Comparison of ENCODE assay signal across 10 cellular contexts in the genomic region with DNA sequence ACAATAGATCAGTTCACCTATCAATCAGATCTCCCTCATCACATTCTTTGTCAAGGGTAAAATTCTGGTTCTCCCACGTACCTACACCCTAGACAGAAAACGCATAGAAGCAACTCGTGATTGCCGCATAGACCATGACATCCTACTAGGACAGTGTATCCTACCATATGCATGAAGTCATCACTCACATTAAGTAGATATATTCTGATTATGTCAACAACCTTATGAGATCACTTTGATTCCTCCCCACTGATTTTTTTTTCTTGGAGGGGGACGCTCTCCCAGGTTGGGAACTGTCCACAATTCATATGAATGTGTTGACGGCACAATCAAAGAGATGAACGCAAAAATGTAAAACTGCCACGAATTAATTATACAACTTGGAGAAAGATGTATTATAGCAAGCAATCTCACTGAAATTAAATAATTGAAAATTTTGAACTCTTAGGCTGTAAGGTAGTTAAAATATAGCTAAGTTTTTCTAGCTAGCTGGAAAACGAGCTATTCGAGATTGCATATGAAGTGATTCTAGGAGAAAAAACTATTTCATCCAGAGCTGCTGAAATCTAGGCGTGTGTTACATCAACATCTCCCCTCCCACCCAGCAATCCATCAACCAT.
A peak's percentile ranks its signal among the peaks of the same experiment; 100 is the strongest.
DNase-seq lines count a peak whose midpoint lies in the region; ATAC-seq, FAIRE-seq and TF ChIP-seq lines count a peak whose summit lies in the region.
"Had no signal": no experiment of that assay in that cellular context is flagged by ENCODE, and none has a peak within 500 bp of the region (broad histone marks: within the 10 kb centered on the region; RNA-seq: fewer than 3 reads in every experiment).

No MANE protein-coding gene starts in this region.

- no peak overlapping the region for H3K9ac ChIP-seq in BLaER1
- H3K9ac ChIP-seq in H1 (replicated peaks in 1 of 4; ENCODE audit: extremely low read depth in 1 of 4, low read depth in 3 of 4, low read length in 3 of 4): peak overlapping the region in 1 of 4 experiments; percentile 35; a peak in 1 of 7 replicates
- H3K9ac ChIP-seq in Karpas-422 (ENCODE audit: low read length): no peak overlapping the region

- no peak overlapping the region for H4K91ac ChIP-seq in H1 (replicated peaks; ENCODE audit: insufficient read length, low read length)

- no peak overlapping the region for H4K8ac ChIP-seq in H1 (ENCODE audit: extremely low read depth, insufficient read depth, low read length)

- no peak for TF ChIP-seq EP300 in H1 (IDR thresholded peaks at IDR 0.05; ENCODE audit: borderline replicate concordance in 1 of 2, low read depth in 2 of 2, low read length in 2 of 2)

- no peak overlapping the region for H2BK20ac ChIP-seq in H1 (ENCODE audit: low read length)

- BruUV-seq in PC-9 (replicated peaks; lab: Mats Ljungman, UMichigan): no TSS peak

- H2BK12ac ChIP-seq in H1 (ENCODE audit: low read depth, low read length): peak overlapping the region; percentile 30; the same call in 1 of the 2 replicates

- no peak for FAIRE-seq in H1 (lab: Jason Lieb, UNC)
- FAIRE-seq: HTR-8/SVneo had no signal

- no peaks in the 10 kb centered on the region for H3K9me3 Mint-ChIP-seq in naive thymus-derived CD4-positive, alpha-beta T cell

- no peak overlapping the region for H4K5ac ChIP-seq in H1 (ENCODE audit: insufficient read length, low read depth, low read length)

- H3K9me3 ChIP-seq in BLaER1 (no peaks in the 10 kb centered on the region), PC-9 (ENCODE audit: insufficient read depth, low read depth) (no peaks in the 10 kb centered on the region), H1 (ENCODE audit: insufficient read depth in 2 of 2, low read depth in 1 of 2, low read length in 1 of 2) (no peaks in the 10 kb centered on the region), Karpas-422 (ENCODE audit: low read length) (no peaks in the 10 kb centered on the region), adrenal gland (replicated peaks in 1 of 3) (no peaks in the 10 kb centered on the region)
- no peaks in the 10 kb centered on the region for H3K9me3 ChIP-seq in naive thymus-derived CD4-positive, alpha-beta T cell (ENCODE audit: control insufficient read depth in 2 of 3, low read length in 3 of 3)

- H3K4ac ChIP-seq in H1 (replicated peaks; ENCODE audit: insufficient read length, low read depth, low read length): no peak overlapping the region

- 74% methylated on average over 11 of the region's 11 CpGs; no CpG with 5 or more reads in 1 of the 2 experiments for WGBS in H1 (ENCODE audit: extremely low coverage in 1 of 2, insufficient coverage in 1 of 2, insufficient read length in 1 of 2, insufficient replicate concordance in 2 of 2, low coverage in 1 of 2, low lambda C conversion rate in 2 of 2, missing lambda C conversion rate in 1 of 2), 2 experiments
- WGBS in adrenal gland, 4 donors: 64 to 76% (median 70%) methylated on average over 11 of the region's 11 CpGs

- peaks cover 0 to 13% (median 9%) of the 10 kb centered on the region in 7 donors for H3K4me1 Mint-ChIP-seq in naive thymus-derived CD4-positive, alpha-beta T cell

- H3K4me3 Mint-ChIP-seq in naive thymus-derived CD4-positive, alpha-beta T cell: peak overlapping the region; percentile 53 to 88 (median 86)

- no peak overlapping the region for H3K56ac ChIP-seq in H1 (replicated peaks; ENCODE audit: insufficient read length, low read depth, low read length)

- H3K23me2 ChIP-seq in H1 (ENCODE audit: low read depth, low read length): peaks cover 8% of the 10 kb centered on the region; the same call in 1 of the 2 replicates

- H3K14ac ChIP-seq in H1 (ENCODE audit: insufficient read length): no peak overlapping the region

- H3F3A ChIP-seq in PC-9 (ENCODE audit: insufficient read depth, low read depth): peaks cover 16% of the 10 kb centered on the region

- H3K27me3 Mint-ChIP-seq in naive thymus-derived CD4-positive, alpha-beta T cell: peaks cover 14 to 45% (median 37%) of the 10 kb centered on the region in 5 donors

- no peak overlapping the region for H3K23ac ChIP-seq in H1 (ENCODE audit: insufficient read length)

- H3K36me3 Mint-ChIP-seq in naive thymus-derived CD4-positive, alpha-beta T cell: no peaks in the 10 kb centered on the region

- TF ChIP-seq RAD21 in H1 (IDR thresholded peaks at IDR 0.05 in 1 of 2, conservative IDR thresholded peaks at IDR 0.05 in 1 of 2; ENCODE audit: low read depth in 2 of 2, low read length in 2 of 2): no peak

- CTCF ChIA-PET in PC-9 (lab: Charles Lee) (no interaction called here), H1 (lab: Charles Lee; ENCODE audit: partially characterized antibody) (interaction anchor here (0.8 to 2.6 kb wide), 14 partner anchors 8 to 572 kb away, joined by 3 to 15 read pairs (median 6); no protein-coding TSS in a partner anchor)
- CTCF ChIA-PET in naive thymus-derived CD4-positive, alpha-beta T cell (lab: Charles Lee): interaction anchor here (0.6 to 1.1 kb wide), 4 partner anchors 23 to 79 kb away, joined by 3 read pairs; no protein-coding TSS in a partner anchor

- TF ChIP-seq CTCF in PC-9 (conservative IDR thresholded peaks at IDR 0.05): no peak
- no peak for TF ChIP-seq CTCF in H1 (IDR thresholded peaks at IDR 0.05; ENCODE audit: control extremely low read depth in 1 of 3, insufficient read depth in 1 of 3, low read depth in 1 of 3, low read length in 3 of 3)
- TF ChIP-seq CTCF in adrenal gland (IDR thresholded peaks at IDR 0.05): no peak

- H2BK15ac ChIP-seq in H1 (ENCODE audit: low read length): no peak overlapping the region

- POLR2A ChIA-PET in PC-9 (lab: Charles Lee; ENCODE audit: unreplicated experiment): interaction anchor here (0.6 to 0.8 kb wide), 2 partner anchors 8 to 586 kb away, joined by 4 read pairs; no protein-coding TSS in a partner anchor
- POLR2A ChIA-PET in H1 (lab: Charles Lee; ENCODE audit: partially characterized antibody): interaction anchor here (0.5 to 3.7 kb wide), 4 partner anchors 8 to 18 kb away, joined by 3 to 14 read pairs (median 5); no protein-coding TSS in a partner anchor
- POLR2A ChIA-PET in naive thymus-derived CD4-positive, alpha-beta T cell (lab: Charles Lee): no interaction called here

- H3K4me2 ChIP-seq in BLaER1 (peak overlapping the region; percentile 90), PC-9 (peak overlapping the region; percentile 82), H1 (ENCODE audit: insufficient read depth in 1 of 2, low read depth in 2 of 2, low read length in 2 of 2) (peak overlapping the region; percentile 75 to 96), Karpas-422 (ENCODE audit: low read depth, low read length, poor library complexity, severe bottlenecking) (no peak overlapping the region)

- peaks cover 16% of the 10 kb centered on the region for H3K4me1 ChIP-seq in BLaER1
- peaks cover 28% of the 10 kb centered on the region for H3K4me1 ChIP-seq in PC-9 (replicated peaks; ENCODE audit: insufficient read depth)
- peaks cover 0 to 6% (median 2%) of the 10 kb centered on the region in 4 experiments; a peak in 4 of 7 replicates for H3K4me1 ChIP-seq in H1 (replicated peaks in 1 of 4; ENCODE audit: control insufficient read depth in 3 of 4, insufficient read depth in 4 of 4, low read length in 3 of 4)
- peaks cover 0 to 3% of the 10 kb centered on the region in 2 donors for H3K4me1 ChIP-seq in naive thymus-derived CD4-positive, alpha-beta T cell (ENCODE audit: control insufficient read depth in 2 of 2, insufficient read depth in 2 of 2, low read length in 2 of 2)
- H3K4me1 ChIP-seq in Karpas-422 (ENCODE audit: low read length): peaks cover 4% of the 10 kb centered on the region
- peaks cover 0 to 5% of the 10 kb centered on the region in 2 donors for H3K4me1 ChIP-seq in adrenal gland (replicated peaks in 1 of 2)

- H3K4me3 ChIP-seq in BLaER1: no peak overlapping the region
- peak overlapping the region; percentile 63 for H3K4me3 ChIP-seq in PC-9
- peak overlapping the region; percentile 74 to 95 (median 83); a peak in 7 of 8 replicates for H3K4me3 ChIP-seq in H1 (ENCODE audit: extremely low read depth in 1 of 4, insufficient read depth in 2 of 4, low read depth in 3 of 4, low read length in 4 of 4)
- H3K4me3 ChIP-seq in naive thymus-derived CD4-positive, alpha-beta T cell (ENCODE audit: low read length): no peak overlapping the region
- H3K4me3 ChIP-seq in Karpas-422 (ENCODE audit: low read length): no peak overlapping the region
- H3K4me3 ChIP-seq in adrenal gland: peak overlapping the region in 2 of 4 donors; percentile 58 to 99

- H3K27me3 ChIP-seq in BLaER1 (no peaks in the 10 kb centered on the region), PC-9 (ENCODE audit: insufficient read depth, low read depth) (no peaks in the 10 kb centered on the region), H1 (replicated peaks in 1 of 4; ENCODE audit: control insufficient read depth in 3 of 4, extremely low read depth in 1 of 4, insufficient read depth in 3 of 4, low read length in 3 of 4) (peaks cover 0 to 3% (median 0%) of the 10 kb centered on the region in 4 experiments; a peak in 2 of 7 replicates), Karpas-422 (ENCODE audit: low read length) (no peaks in the 10 kb centered on the region), adrenal gland (no peaks in the 10 kb centered on the region)
- H3K27me3 ChIP-seq in naive thymus-derived CD4-positive, alpha-beta T cell (ENCODE audit: control insufficient read depth in 2 of 2, insufficient read depth in 2 of 2, low read length in 2 of 2): peaks cover 0 to 6% of the 10 kb centered on the region in 2 donors

- H2BK120ac ChIP-seq in H1 (replicated peaks; ENCODE audit: low read depth, low read length): no peak overlapping the region

- ATAC-seq in naive thymus-derived CD4-positive, alpha-beta T cell: no peak

- H3K18ac ChIP-seq in H1 (ENCODE audit: extremely low read depth, low read length): no peak overlapping the region

- H3K79me2 ChIP-seq in PC-9 (ENCODE audit: low read depth): peaks cover 58% of the 10 kb centered on the region
- peaks cover 0 to 47% of the 10 kb centered on the region in 2 experiments; a peak in 3 of 4 replicates for H3K79me2 ChIP-seq in H1 (ENCODE audit: control insufficient read depth in 1 of 2, insufficient read depth in 2 of 2, low read length in 2 of 2)
- no peaks in the 10 kb centered on the region for H3K79me2 ChIP-seq in Karpas-422 (ENCODE audit: low read length)

- H3K79me1 ChIP-seq in H1 (ENCODE audit: low read depth, low read length): no peaks in the 10 kb centered on the region; the same call in 1 of the 2 replicates

- H3K27ac ChIP-seq in BLaER1 (no peak overlapping the region), PC-9 (peak overlapping the region; percentile 87), H1 (ENCODE audit: low read depth, low read length) (no peak overlapping the region), Karpas-422 (ENCODE audit: low read length) (no peak overlapping the region), adrenal gland (peak overlapping the region in 2 of 5 donors; percentile 83 to 94)
- H3K27ac ChIP-seq in naive thymus-derived CD4-positive, alpha-beta T cell (ENCODE audit: low read depth, low read length): no peak overlapping the region

- TF ChIP-seq POLR2A in H1 (IDR thresholded peaks at IDR 0.05; ENCODE audit: control extremely low read depth in 1 of 2, low read depth in 2 of 2, low read length in 2 of 2) (no peak), adrenal gland (IDR thresholded peaks at IDR 0.05) (no peak)

- no peaks in the 10 kb centered on the region for H4K20me1 ChIP-seq in BLaER1
- H4K20me1 ChIP-seq in PC-9 (ENCODE audit: insufficient read depth): no peaks in the 10 kb centered on the region
- H4K20me1 ChIP-seq in H1 (replicated peaks in 1 of 2; ENCODE audit: control insufficient read depth in 1 of 2, insufficient read depth in 2 of 2, low read length in 2 of 2): peaks cover 2% of the 10 kb centered on the region in 2 experiments
- H4K20me1 ChIP-seq in Karpas-422 (ENCODE audit: insufficient read depth, low read depth, low read length): no peaks in the 10 kb centered on the region

- H3K9me2 ChIP-seq in PC-9 (ENCODE audit: insufficient read depth) (no peaks in the 10 kb centered on the region; the same call in 1 of the 2 replicates), Karpas-422 (replicated peaks; ENCODE audit: insufficient read depth, low read length) (no peaks in the 10 kb centered on the region)

- no peaks in the 10 kb centered on the region for H3K36me3 ChIP-seq in BLaER1
- H3K36me3 ChIP-seq in PC-9 (ENCODE audit: low read depth): no peaks in the 10 kb centered on the region
- no peaks in the 10 kb centered on the region for H3K36me3 ChIP-seq in H1 (ENCODE audit: control insufficient read depth in 2 of 4, insufficient read depth in 4 of 4, low read length in 3 of 4)
- H3K36me3 ChIP-seq in naive thymus-derived CD4-positive, alpha-beta T cell (ENCODE audit: control insufficient read depth in 2 of 3, insufficient read depth in 3 of 3, low read length in 3 of 3): no peaks in the 10 kb centered on the region
- no peaks in the 10 kb centered on the region for H3K36me3 ChIP-seq in Karpas-422 (ENCODE audit: insufficient read depth, low read length)
- no peaks in the 10 kb centered on the region for H3K36me3 ChIP-seq in adrenal gland (replicated peaks in 1 of 2)

- H2AFZ ChIP-seq in PC-9 (peak overlapping the region; percentile 78), H1 (ENCODE audit: low read length) (no peak overlapping the region), Karpas-422 (ENCODE audit: low read length) (no peak overlapping the region)

- H3K27ac Mint-ChIP-seq in naive thymus-derived CD4-positive, alpha-beta T cell: peak overlapping the region in 1 of 9 donors; percentile 39

- no peak for DNase-seq in PC-9
- DNase-seq in H1 (ENCODE audit: low read depth in 1 of 2, low spot score in 2 of 2): no peak
- no peak for DNase-seq in naive thymus-derived CD4-positive, alpha-beta T cell
- DNase-seq in Karpas-422: no peak
- DNase-seq in NK-92 treated with Interleukin-12 subunit alpha and Interleukin-12 subunit beta, amount 100 ng/mL, for 24 hours (lab: John Stamatoyannopoulos, UW): no peak
- DNase-seq in amniotic stem cell (lab: John Stamatoyannopoulos, UW): no peak
- DNase-seq in adrenal gland: no peak
- DNase-seq: SIG-M5 had no signal

- H2BK5ac ChIP-seq in H1 (ENCODE audit: low read depth, low read length): no peak overlapping the region

- H2AK5ac ChIP-seq in H1 (ENCODE audit: low read depth, low read length): no peak overlapping the region

- intact Hi-C loops in PC-9 (cut with micrococcal nuclease; ENCODE audit: unreplicated experiment): loop anchor here (1.0 kb wide), 1 partner anchor 98 kb away; no protein-coding TSS in a partner anchor
- intact Hi-C loops in naive thymus-derived CD4-positive, alpha-beta T cell (cut with micrococcal nuclease): loop anchor here (5.0 to 10.0 kb wide), 3 partner anchors 574 to 686 kb away; no protein-coding TSS in a partner anchor
- intact Hi-C loops in adrenal gland (cut with DNase I): loop anchor here in 1 of 2 donors (10.0 kb wide), 1 partner anchor 64 kb away; no protein-coding TSS in a partner anchor

Comparison
In these comparisons a context has a peak if more than half of its experiments do, and no peak if none do; other contexts are left out.
1. H3K4me3 ChIP-seq: peak in PC-9 (single experiment) and H1 (4 of 4); none in BLaER1 (single experiment), naive thymus-derived CD4-positive, alpha-beta T cell (single experiment) and Karpas-422 (single experiment).